18 cellular contexts compared by ENCODE assay signal in genomic region chr6:170148709-170149470, GRCh38.
A peak's percentile ranks its signal among the peaks of the same experiment; 100 is the strongest.
DNase-seq lines count a peak whose midpoint lies in the region; ATAC-seq lines count a peak whose summit lies in the region.
"Had no signal": no experiment of that assay in that cellular context is flagged by ENCODE, and none has a peak within 500 bp of the region (broad histone marks: within the 10 kb centered on the region; RNA-seq: fewer than 3 reads in every experiment).

No MANE protein-coding gene starts in this region.

- no peaks in the 10 kb centered on the region for H3K9me3 ChIP-seq in CD4-positive, alpha-beta memory T cell (ENCODE audit: control insufficient read depth in 1 of 2, low read length in 2 of 2)
- peaks cover 1 to 2% of the 10 kb centered on the region in 2 donors for H3K9me3 ChIP-seq in neuronal stem cell (replicated peaks in 1 of 2; ENCODE audit: control insufficient read depth in 2 of 2, insufficient read depth in 1 of 2, low read depth in 1 of 2, low read length in 2 of 2)
- H3K9me3 ChIP-seq: HAP-1, vagina had no signal

- ATAC-seq in HG02981 (IDR thresholded peaks at IDR 0.05; ENCODE audit: unreplicated experiment) (no peak), GM21576 (IDR thresholded peaks at IDR 0.05; ENCODE audit: unreplicated experiment) (no peak)
- ATAC-seq: PC-3, SK-N-SH treated with all-trans-retinoic acid at 6 μM for 48 hours had no signal

- H3K14ac ChIP-seq in neuronal stem cell (ENCODE audit: low read length) = no peak overlapping the region

- H3K9ac ChIP-seq in neuronal stem cell (ENCODE audit: low read depth, low read length, poor library complexity) = no peak overlapping the region

- intact Hi-C loops in activated CD4-positive, alpha-beta T cell treated with anti-CD3 and anti-CD28 coated beads, Interleukin-2, amount 10 ng/mL, durations not matched to agents 24 days and 14 days (cut with micrococcal nuclease) = loop anchor here (2.0 to 10.0 kb wide), 2 partner anchors 60 to 146 kb away; partner anchors contain the start of gene DLL1
- intact Hi-C loops in CD4-positive, alpha-beta memory T cell (cut with micrococcal nuclease) = loop anchor here (5.0 kb wide), 1 partner anchor 143 kb away; the partner anchor contains the start of gene DLL1

- no peak for DNase-seq in activated CD4-positive, alpha-beta T cell treated with anti-CD3 and anti-CD28 coated beads, Interleukin-2, amount 10 ng/mL, durations not matched to agents 24 days and 14 days
- no peak for DNase-seq in activated CD4-positive, alpha-beta T cell treated with anti-CD3 and anti-CD28 coated beads, Interleukin-2, amount 50 U/mL, for 48 hours
- no peak for DNase-seq in CD4-positive, alpha-beta memory T cell
- DNase-seq in neuronal stem cell (ENCODE audit: low spot score) = no peak
- no peak for DNase-seq in stimulated activated CD4-positive, alpha-beta T cell treated with anti-CD3 and anti-CD28 coated beads, Interleukin-15, amount 100 ng/mL, for 24 hours
- DNase-seq: effector CD4-positive, alpha-beta T cell; mammary epithelial cell; NCI-H1436 treated with DMSO at 0.1 percent for 48 hours; NCI-H524; PC-3 had no signal

- no CpG with 5 or more reads among the region's 17 CpGs for WGBS in neuronal stem cell (ENCODE audit: extremely low coverage in 2 of 2, insufficient read length in 2 of 2, insufficient replicate concordance in 1 of 2), 2 donors

- H3K4ac ChIP-seq in neuronal stem cell (ENCODE audit: low read length) = no peak overlapping the region

- H3K4me1 ChIP-seq in CD4-positive, alpha-beta memory T cell (ENCODE audit: insufficient read depth, low read length) = peaks cover 29% of the 10 kb centered on the region
- H3K4me1 ChIP-seq in neuronal stem cell (ENCODE audit: control insufficient read depth in 2 of 2, insufficient read depth in 1 of 2, low read depth in 1 of 2, low read length in 2 of 2) = peaks cover 16 to 43% of the 10 kb centered on the region in 2 donors
- H3K4me1 ChIP-seq: HAP-1 had no signal

- no peaks in the 10 kb centered on the region for H3K79me1 ChIP-seq in neuronal stem cell (ENCODE audit: low read depth, low read length)

- no peak overlapping the region for H2BK120ac ChIP-seq in neuronal stem cell (ENCODE audit: low read depth, low read length)

- peak overlapping the region; percentile 82 for H3K18ac ChIP-seq in neuronal stem cell (ENCODE audit: low read length)

- POLR2A ChIA-PET in CD4-positive, alpha-beta memory T cell (lab: Charles Lee; ENCODE audit: partially characterized antibody) = interaction anchor here (1.0 to 2.6 kb wide), 4 partner anchors 60 to 189 kb away, joined by 3 to 42 read pairs (median 4); partner anchors contain the start of gene FAM120B

- no peak overlapping the region for H3K4me3 ChIP-seq in CD4-positive, alpha-beta memory T cell (ENCODE audit: low read length in 2 of 2)
- no peak overlapping the region for H3K4me3 ChIP-seq in neuronal stem cell (ENCODE audit: low read length in 2 of 2)
- H3K4me3 ChIP-seq: HAP-1, vagina had no signal

- H2BK12ac ChIP-seq in neuronal stem cell (ENCODE audit: low read length) = no peak overlapping the region

- peaks cover 5% of the 10 kb centered on the region for H3K9me3 Mint-ChIP-seq in activated CD4-positive, alpha-beta T cell treated with anti-CD3 and anti-CD28 coated beads, Interleukin-2, amount 10 ng/mL, durations not matched to agents 24 days and 14 days
- peaks cover 0 to 6% (median 4%) of the 10 kb centered on the region in 8 donors for H3K9me3 Mint-ChIP-seq in CD4-positive, alpha-beta memory T cell
- H3K9me3 Mint-ChIP-seq in activated naive CD8-positive, alpha-beta T cell (ENCODE audit: low read depth) = no peaks in the 10 kb centered on the region

- CTCF ChIA-PET in CD4-positive, alpha-beta memory T cell (lab: Charles Lee; ENCODE audit: partially characterized antibody) = interaction anchor here (1.1 to 2.9 kb wide), 3 partner anchors 56 to 144 kb away, joined by 3 to 17 read pairs (median 3); no protein-coding TSS in a partner anchor

- peak overlapping the region; percentile 32 for H3K27ac Mint-ChIP-seq in activated CD4-positive, alpha-beta T cell treated with anti-CD3 and anti-CD28 coated beads, Interleukin-2, amount 10 ng/mL, durations not matched to agents 24 days and 14 days
- peak overlapping the region in 6 of 7 donors; percentile 56 to 92 (median 86) for H3K27ac Mint-ChIP-seq in CD4-positive, alpha-beta memory T cell
- peak overlapping the region; percentile 86 for H3K27ac Mint-ChIP-seq in activated naive CD8-positive, alpha-beta T cell

- H2BK5ac ChIP-seq in neuronal stem cell (ENCODE audit: low read length) = no peak overlapping the region

- peaks cover 3% of the 10 kb centered on the region for H3K27me3 ChIP-seq in CD4-positive, alpha-beta memory T cell (ENCODE audit: insufficient read depth, low read length)
- H3K27me3 ChIP-seq in neuronal stem cell (ENCODE audit: control insufficient read depth in 3 of 3, insufficient read depth in 3 of 3, low read depth in 1 of 3, low read length in 3 of 3) = peaks cover 0 to 24% (median 4%) of the 10 kb centered on the region in 3 experiments
- H3K27me3 ChIP-seq: vagina had no signal

- H3K27ac ChIP-seq in CD4-positive, alpha-beta memory T cell (ENCODE audit: low read depth, low read length) = no peak overlapping the region
- no peak overlapping the region for H3K27ac ChIP-seq in neuronal stem cell (replicated peaks; ENCODE audit: low read length)
- H3K27ac ChIP-seq: vagina had no signal

- peaks cover 22% of the 10 kb centered on the region for H3K27me3 Mint-ChIP-seq in activated CD4-positive, alpha-beta T cell treated with anti-CD3 and anti-CD28 coated beads, Interleukin-2, amount 10 ng/mL, durations not matched to agents 24 days and 14 days
- peaks cover 5 to 7% of the 10 kb centered on the region in 2 donors for H3K27me3 Mint-ChIP-seq in CD4-positive, alpha-beta memory T cell
- H3K27me3 Mint-ChIP-seq in activated naive CD8-positive, alpha-beta T cell = no peaks in the 10 kb centered on the region

- H2AK5ac ChIP-seq in neuronal stem cell (ENCODE audit: low read depth, low read length) = peak overlapping the region; percentile 30

- no peak overlapping the region for H3K23ac ChIP-seq in neuronal stem cell (ENCODE audit: low read depth, low read length, poor library complexity)

- H3K36me3 ChIP-seq in CD4-positive, alpha-beta memory T cell (ENCODE audit: insufficient read depth, low read length) = no peaks in the 10 kb centered on the region
- H3K36me3 ChIP-seq in neuronal stem cell (replicated peaks in 1 of 2; ENCODE audit: control insufficient read depth in 2 of 2, insufficient read depth in 2 of 2, low read length in 2 of 2) = no peaks in the 10 kb centered on the region
- H3K36me3 ChIP-seq: HAP-1, heart left ventricle, vagina had no signal

- H2AFZ ChIP-seq in neuronal stem cell (ENCODE audit: low read length) = no peak overlapping the region

- no peak overlapping the region for H3K4me2 ChIP-seq in neuronal stem cell (ENCODE audit: insufficient read depth, low read length, poor library complexity, severe bottlenecking)

- no peak overlapping the region for H4K91ac ChIP-seq in neuronal stem cell (ENCODE audit: low read depth, low read length, poor library complexity)

- H2BK15ac ChIP-seq in neuronal stem cell (ENCODE audit: low read length) = no peak overlapping the region

- peaks cover 20% of the 10 kb centered on the region for H3K4me1 Mint-ChIP-seq in activated CD4-positive, alpha-beta T cell treated with anti-CD3 and anti-CD28 coated beads, Interleukin-2, amount 10 ng/mL, durations not matched to agents 24 days and 14 days
- H3K4me1 Mint-ChIP-seq in CD4-positive, alpha-beta memory T cell = peaks cover 23 to 59% (median 34%) of the 10 kb centered on the region in 4 donors
- peaks cover 74% of the 10 kb centered on the region for H3K4me1 Mint-ChIP-seq in activated naive CD8-positive, alpha-beta T cell (ENCODE audit: low read depth)

- no peak overlapping the region for H4K8ac ChIP-seq in neuronal stem cell (ENCODE audit: low read depth, low read length)

- peak overlapping the region; percentile 66 for H3K4me3 Mint-ChIP-seq in activated CD4-positive, alpha-beta T cell treated with anti-CD3 and anti-CD28 coated beads, Interleukin-2, amount 10 ng/mL, durations not matched to agents 24 days and 14 days
- H3K4me3 Mint-ChIP-seq in CD4-positive, alpha-beta memory T cell = peak overlapping the region in 7 of 8 donors; percentile 70 to 89 (median 83)
- H3K4me3 Mint-ChIP-seq in activated naive CD8-positive, alpha-beta T cell = peak overlapping the region; percentile 84
- H3K4me3 Mint-ChIP-seq: nephron had no signal

- no peaks in the 10 kb centered on the region for H3K36me3 Mint-ChIP-seq in activated CD4-positive, alpha-beta T cell treated with anti-CD3 and anti-CD28 coated beads, Interleukin-2, amount 10 ng/mL, durations not matched to agents 24 days and 14 days (ENCODE audit: low read depth)
- no peaks in the 10 kb centered on the region for H3K36me3 Mint-ChIP-seq in CD4-positive, alpha-beta memory T cell
- H3K36me3 Mint-ChIP-seq in activated naive CD8-positive, alpha-beta T cell = peaks cover 6% of the 10 kb centered on the region

Comparison
In these comparisons a context has a peak if more than half of its experiments do, and no peak if none do; other contexts are left out.
1. H3K27ac Mint-ChIP-seq: peak in every context shown above with its lines; median percentile 86 in CD4-positive, alpha-beta memory T cell; 86 in activated naive CD8-positive, alpha-beta T cell; 32 in activated CD4-positive, alpha-beta T cell treated with anti-CD3 and anti-CD28 coated beads, Interleukin-2, amount 10 ng/mL, durations not matched to agents 24 days and 14 days.